In genomic region chr5:16508730-16509531, GRCh38 we compare ENCODE assay signal across 9 cellular contexts. TPM values are rescaled to one million over a fixed set of nuclear protein-coding genes. Genes with fewer than 3 reads are reported as not detected.
DNase-seq lines count a peak whose midpoint lies in the region; ATAC-seq, FAIRE-seq and TF ChIP-seq lines count a peak whose summit lies in the region.
"Had no signal": no experiment of that assay in that cellular context is flagged by ENCODE, and none has a peak within 500 bp of the region (broad histone marks: within the 10 kb centered on the region; RNA-seq: fewer than 3 reads in every experiment).

No MANE protein-coding gene starts in this region.

- peaks cover 2% of the 10 kb centered on the region for H3K9me3 Mint-ChIP-seq in stimulated activated memory B cell treated with anti-CD40 and anti-IgM and Interleukin-4, amounts not matched to agents 10 μg/mL and 1 μg/mL and 100 μg/mL, for 72 hours

- FAIRE-seq in HTR-8/SVneo (lab: Jason Lieb, UNC): no peak

- no peak overlapping the region for H3K4me3 Mint-ChIP-seq in stimulated activated memory B cell treated with anti-CD40 and anti-IgM and Interleukin-4, amounts not matched to agents 10 μg/mL and 1 μg/mL and 100 μg/mL, for 72 hours

- ATAC-seq in stimulated activated memory B cell treated with anti-CD40 and anti-IgM and Interleukin-4, amounts not matched to agents 10 μg/mL and 1 μg/mL and 100 μg/mL, for 72 hours: no peak
- ATAC-seq in GM19467 (IDR thresholded peaks at IDR 0.05; ENCODE audit: unreplicated experiment) (no peak), HG03095 (IDR thresholded peaks at IDR 0.05; ENCODE audit: unreplicated experiment) (no peak)

- peaks cover 0 to 3% of the 10 kb centered on the region in 2 donors for H3K4me1 ChIP-seq in ascending aorta
- H3K4me1 ChIP-seq in thymus (ENCODE audit: control insufficient read depth, insufficient read depth, low read length): no peaks in the 10 kb centered on the region

- H3K27me3 ChIP-seq in ascending aorta (no peaks in the 10 kb centered on the region), thymus (ENCODE audit: control insufficient read depth, insufficient read depth) (no peaks in the 10 kb centered on the region)

- TF ChIP-seq CTCF in ascending aorta (IDR thresholded peaks at IDR 0.05): no peak

- WGBS in thymus: 86% methylated on average over 15 of the region's 15 CpGs

- no peak overlapping the region for H3K27ac Mint-ChIP-seq in stimulated activated memory B cell treated with anti-CD40 and anti-IgM and Interleukin-4, amounts not matched to agents 10 μg/mL and 1 μg/mL and 100 μg/mL, for 72 hours

- H3K36me3 ChIP-seq in ascending aorta (no peaks in the 10 kb centered on the region), thymus (ENCODE audit: control insufficient read depth, insufficient read depth) (peaks cover 6% of the 10 kb centered on the region)

- intact Hi-C loops in ascending aorta (cut with DNase I): loop anchor here (5.0 kb wide), 1 partner anchor 38 kb away; no protein-coding TSS in a partner anchor

- H3K9me3 ChIP-seq in ascending aorta (no peaks in the 10 kb centered on the region), thymus (ENCODE audit: control insufficient read depth) (no peaks in the 10 kb centered on the region)

- DNase-seq in LHCN-M2 (ENCODE audit: low read depth): peak; percentile 48
- no peak for DNase-seq in ascending aorta (ENCODE audit: low spot score in 2 of 2)
- DNase-seq in kidney glomerular epithelial cell (lab: John Stamatoyannopoulos, UW): peak; percentile 46
- DNase-seq in HTR-8/SVneo (ENCODE audit: insufficient read length, low spot score): no peak
- DNase-seq: IMR-90 had no signal

- H3K36me3 Mint-ChIP-seq in stimulated activated memory B cell treated with anti-CD40 and anti-IgM and Interleukin-4, amounts not matched to agents 10 μg/mL and 1 μg/mL and 100 μg/mL, for 72 hours: peaks cover 7% of the 10 kb centered on the region

- H3K27ac ChIP-seq in ascending aorta: peak overlapping the region; percentile 35 to 65
- H3K27ac ChIP-seq in thymus (ENCODE audit: low read depth): peak overlapping the region; percentile 46

- peaks cover 11% of the 10 kb centered on the region for H3K4me1 Mint-ChIP-seq in stimulated activated memory B cell treated with anti-CD40 and anti-IgM and Interleukin-4, amounts not matched to agents 10 μg/mL and 1 μg/mL and 100 μg/mL, for 72 hours

- H3K4me3 ChIP-seq in ascending aorta (peak overlapping the region; percentile 23 to 39), thymus (ENCODE audit: low read length) (no peak overlapping the region)

- peaks cover 13% of the 10 kb centered on the region for H3K27me3 Mint-ChIP-seq in stimulated activated memory B cell treated with anti-CD40 and anti-IgM and Interleukin-4, amounts not matched to agents 10 μg/mL and 1 μg/mL and 100 μg/mL, for 72 hours

RNA-seq across cellular contexts. Expression of gene ZNF622, which starts 43.3 kb away (rescaled TPM):
- total RNA-seq in LHCN-M2 (2014; rRNA removed) (40.4 and 50.9 TPM in 2 replicates), ascending aorta (75.5 TPM)
- 55.3 TPM for polyA plus RNA-seq in LHCN-M2 (2012)
- 19.8 TPM for polyA plus RNA-seq in thymus

Comparison
In these comparisons a context has a peak if more than half of its experiments do, and no peak if none do; other contexts are left out.
1. DNase-seq: peak in LHCN-M2 (single experiment) and kidney glomerular epithelial cell (single experiment); none in ascending aorta (0 of 2) and HTR-8/SVneo (single experiment).